In the genomic region with DNA sequence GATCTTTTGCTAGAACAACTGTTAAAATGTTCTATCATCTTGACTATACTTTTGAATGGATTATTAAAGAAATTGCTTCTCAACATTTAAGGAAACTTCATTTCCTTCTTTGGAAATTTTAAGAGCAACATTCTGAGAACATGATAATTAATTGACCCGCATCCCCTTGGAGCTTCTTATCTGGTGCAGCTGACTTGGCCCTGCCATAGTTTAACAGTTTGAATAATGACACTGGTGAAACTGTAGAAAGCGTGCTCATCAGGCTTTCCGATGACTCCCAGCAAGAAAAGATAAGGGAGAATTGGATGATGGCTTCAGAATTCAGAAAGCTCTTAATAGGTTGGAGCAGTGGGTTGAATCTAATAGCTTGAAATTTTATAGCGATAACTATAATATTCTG, we compare ENCODE assay signal across 16 cellular contexts.
"Had no signal": no experiment of that assay in that cellular context is flagged by ENCODE, and none has a peak within 500 bp of the region (broad histone marks: within the 10 kb centered on the region; RNA-seq: fewer than 3 reads in every experiment).

No MANE protein-coding gene starts in this region.

- H3K27ac Mint-ChIP-seq: activated naive CD4-positive, alpha-beta T cell treated with anti-CD3 and anti-CD28 coated beads, Interleukin-2, amount 50 U/mL, for 72 hours; effector memory CD8-positive, alpha-beta T cell; stimulated activated memory B cell treated with anti-CD40 and anti-IgM and Interleukin-4, amounts not matched to agents 10 μg/mL and 1 μg/mL and 100 μg/mL, for 72 hours had no signal

- H3K27me3 Mint-ChIP-seq: naive B cell; stimulated activated memory B cell treated with anti-CD40 and anti-IgM and Interleukin-4, amounts not matched to agents 10 μg/mL and 1 μg/mL and 100 μg/mL, for 72 hours had no signal

- H3K36me3 ChIP-seq: pancreas, sigmoid colon, spleen had no signal

- DNase-seq: activated CD4-positive, alpha-beta T cell treated with anti-CD3 and anti-CD28 coated beads, Interleukin-2, amount 50 U/mL, for 1 hour; activated gamma-delta T cell; amniotic stem cell; body of pancreas; effector memory CD8-positive, alpha-beta T cell; hippocampal formation; islet precursor cell; left colon; naive B cell; pancreas; sigmoid colon; spleen; stimulated activated CD4-positive, alpha-beta T cell treated with anti-CD3 and anti-CD28 coated beads, Interleukin-4, amount 100 ng/mL, for 4 hours had no signal

- H3K4me3 ChIP-seq: body of pancreas, lung, pancreas, sigmoid colon, spleen had no signal

- H3K36me3 Mint-ChIP-seq: naive B cell had no signal

- H3K9me3 Mint-ChIP-seq: effector memory CD8-positive, alpha-beta T cell; naive B cell; stimulated activated memory B cell treated with anti-CD40 and anti-IgM and Interleukin-4, amounts not matched to agents 10 μg/mL and 1 μg/mL and 100 μg/mL, for 72 hours had no signal

- H3K27ac ChIP-seq: body of pancreas, pancreas, sigmoid colon, spleen had no signal

- H3K9me3 ChIP-seq: body of pancreas, pancreas, sigmoid colon, spleen had no signal

- H3K27me3 ChIP-seq: body of pancreas, pancreas, sigmoid colon, spleen had no signal

- H3K4me3 Mint-ChIP-seq: stimulated activated memory B cell treated with anti-CD40 and anti-IgM and Interleukin-4, amounts not matched to agents 10 μg/mL and 1 μg/mL and 100 μg/mL, for 72 hours had no signal
